13 cellular contexts compared by ENCODE assay signal in genomic region chr5:126970517-126971017, GRCh38. TPM values are rescaled to one million over a fixed set of nuclear protein-coding genes. Genes with fewer than 3 reads are reported as not detected.
A peak's percentile ranks its signal among the peaks of the same experiment; 100 is the strongest.
DNase-seq lines count a peak whose midpoint lies in the region; ATAC-seq and TF ChIP-seq lines count a peak whose summit lies in the region.
"Had no signal": no experiment of that assay in that cellular context is flagged by ENCODE, and none has a peak within 500 bp of the region (broad histone marks: within the 10 kb centered on the region; RNA-seq: fewer than 3 reads in every experiment).

No MANE protein-coding gene starts in this region.

- in situ Hi-C loops in mammary epithelial cell (cut with MboI; ENCODE audit: low sequenced_read_pairs in 2 of 2) = no loop called here

- H4K20me1 ChIP-seq in mammary epithelial cell (ENCODE audit: insufficient read depth, low read length) = no peaks in the 10 kb centered on the region

- no peak overlapping the region for H3K4me3 ChIP-seq in mammary epithelial cell (replicated peaks in 1 of 3; ENCODE audit: insufficient read depth in 1 of 3, low read depth in 2 of 3, low read length in 3 of 3)

- H3K79me2 ChIP-seq in mammary epithelial cell (ENCODE audit: insufficient read depth, low read length) = no peaks in the 10 kb centered on the region

- TF ChIP-seq CTCF in osteocyte (IDR thresholded peaks at IDR 0.05) = no peak
- TF ChIP-seq CTCF in mammary epithelial cell (conservative IDR thresholded peaks at IDR 0.05 in 1 of 2, IDR thresholded peaks at IDR 0.05 in 1 of 2; ENCODE audit: extremely low read depth in 1 of 2, insufficient read depth in 1 of 2, low read depth in 1 of 2, low read length in 2 of 2) = no peak

- CTCF ChIA-PET in mammary epithelial cell (lab: Charles Lee; ENCODE audit: low non-redundant PET) = no interaction called here

- no peak for TF ChIP-seq POLR2A in erythroblast (IDR thresholded peaks at IDR 0.05; ENCODE audit: low read length)

- no peaks in the 10 kb centered on the region for H3K27me3 ChIP-seq in mammary epithelial cell (ENCODE audit: insufficient read depth, low read length)

- H3K4me1 Mint-ChIP-seq in osteocyte (ENCODE audit: unreplicated experiment) = peaks cover 36% of the 10 kb centered on the region

- no peak overlapping the region for H3K4me3 Mint-ChIP-seq in osteocyte (ENCODE audit: unreplicated experiment)

- H3K9me3 ChIP-seq in mammary epithelial cell (replicated peaks; ENCODE audit: insufficient read depth, low read length) = no peaks in the 10 kb centered on the region

- peak overlapping the region; percentile 17 for H3K27ac Mint-ChIP-seq in osteocyte (ENCODE audit: unreplicated experiment)

- dilution Hi-C loops in mammary epithelial cell (cut with HindIII; ENCODE audit: low sequenced_read_pairs) = no loop called here

- DNase-seq in ELR (ENCODE audit: low read depth) = peak; percentile 44
- peak; percentile 93 for DNase-seq in NCI-H226
- DNase-seq in erythroblast (lab: John Stamatoyannopoulos, UW) = peak; percentile 40 to 61
- no peak for DNase-seq in osteocyte (ENCODE audit: extremely low spot score, unreplicated experiment)
- no peak for DNase-seq in mammary epithelial cell
- DNase-seq in NCI-H2081 treated with DMSO at 0.1 percent for 48 hours (lab: John Stamatoyannopoulos, UW) = no peak
- DNase-seq: MM.1S; small intestine; stimulated activated naive CD4-positive, alpha-beta T cell treated with Interleukin-2 at 50 U/mL for 16 hours; T-helper 9 cell had no signal

- no peak for ATAC-seq in HG02623 (IDR thresholded peaks at IDR 0.05; ENCODE audit: unreplicated experiment)
- no peak for ATAC-seq in GM19397 (IDR thresholded peaks at IDR 0.05; ENCODE audit: unreplicated experiment)

- peaks cover 4% of the 10 kb centered on the region for H3K36me3 Mint-ChIP-seq in osteocyte (ENCODE audit: unreplicated experiment)

- intact Hi-C loops in mammary epithelial cell (cut with micrococcal nuclease) = no loop called here

- no peaks in the 10 kb centered on the region for H3K27me3 Mint-ChIP-seq in osteocyte (ENCODE audit: unreplicated experiment)

- H3K4me1 ChIP-seq in mammary epithelial cell (ENCODE audit: insufficient read depth, low read length) = peaks cover 4% of the 10 kb centered on the region

- BruUV-seq in mammary epithelial cell (replicated peaks; lab: Mats Ljungman, UMichigan) = no TSS peak

- H3K9ac ChIP-seq in mammary epithelial cell (ENCODE audit: insufficient read depth, low read length) = no peak overlapping the region

- no peaks in the 10 kb centered on the region for H3K9me3 Mint-ChIP-seq in osteocyte (ENCODE audit: unreplicated experiment)

- no peak overlapping the region for H3K4me2 ChIP-seq in mammary epithelial cell (ENCODE audit: insufficient read depth, low read depth, low read length)

- 96% methylated on average over 2 of the region's 2 CpGs for WGBS in mammary epithelial cell (ENCODE audit: low coverage, missing lambda C conversion rate)

- no peak overlapping the region for H2AFZ ChIP-seq in mammary epithelial cell (ENCODE audit: low read depth, low read length)

- no peaks in the 10 kb centered on the region for H3K36me3 ChIP-seq in mammary epithelial cell (ENCODE audit: insufficient read depth, low read length)

- H3K27ac ChIP-seq in mammary epithelial cell (ENCODE audit: insufficient read depth, low read depth, low read length) = no peak overlapping the region

RNA-seq across cellular contexts. Expression of gene MARCHF3, which starts 59.8 kb away (rescaled TPM):
- total RNA-seq in osteocyte (33.5 and 34.5 TPM in 2 replicates), mammary epithelial cell (1 to 10 TPM; 4.0 to 5.0 TPM)
- 6.2 TPM for polyA plus RNA-seq in mammary epithelial cell
- 5.7 TPM for polyA minus RNA-seq in mammary epithelial cell
- total RNA-seq: G401 had no signal

Comparison
In these comparisons a context has a peak if more than half of its experiments do, and no peak if none do; other contexts are left out.
1. DNase-seq: peak in ELR (single experiment), NCI-H226 (single experiment) and erythroblast (2 of 2); none in osteocyte (single experiment), mammary epithelial cell (single experiment) and NCI-H2081 treated with DMSO at 0.1 percent for 48 hours (single experiment).